In genomic region chr1:21216835-21217811, GRCh38 we compare ENCODE assay signal across 8 cellular contexts. TPM values are rescaled to one million over a fixed set of nuclear protein-coding genes. Genes with fewer than 3 reads are reported as not detected.
DNase-seq lines count a peak whose midpoint lies in the region; ATAC-seq and TF ChIP-seq lines count a peak whose summit lies in the region.

No MANE protein-coding gene starts in this region.

- TF ChIP-seq CTCF in HFFc6 (IDR thresholded peaks at IDR 0.05): peak; percentile 93

- H3K4me3 Mint-ChIP-seq in CD4-positive, CD25-positive, alpha-beta regulatory T cell: no peak overlapping the region
- H3K4me3 Mint-ChIP-seq in HFFc6 (no peak overlapping the region), immature natural killer cell (no peak overlapping the region)
- H3K4me3 Mint-ChIP-seq in activated naive CD8-positive, alpha-beta T cell treated with anti-CD3 and anti-CD28 coated beads, Interleukin-2, amount 50 U/mL, for 24 hours: no peak overlapping the region

- H3K27me3 Mint-ChIP-seq in CD4-positive, CD25-positive, alpha-beta regulatory T cell: no peaks in the 10 kb centered on the region
- H3K27me3 Mint-ChIP-seq in HFFc6 (ENCODE audit: insufficient read depth) (no peaks in the 10 kb centered on the region), immature natural killer cell (ENCODE audit: low read depth in 3 of 3) (peaks cover 1 to 3% (median 2%) of the 10 kb centered on the region in 3 donors)
- no peaks in the 10 kb centered on the region for H3K27me3 Mint-ChIP-seq in activated naive CD8-positive, alpha-beta T cell treated with anti-CD3 and anti-CD28 coated beads, Interleukin-2, amount 50 U/mL, for 24 hours

- peaks cover 32% of the 10 kb centered on the region for H3K36me3 ChIP-seq in CD4-positive, CD25-positive, alpha-beta regulatory T cell (ENCODE audit: control insufficient read depth, insufficient read depth, low read length)

- no peaks in the 10 kb centered on the region for H3K27me3 ChIP-seq in CD4-positive, CD25-positive, alpha-beta regulatory T cell (ENCODE audit: control insufficient read depth, insufficient read depth, low read length)

- no peaks in the 10 kb centered on the region for H3K4me1 ChIP-seq in CD4-positive, CD25-positive, alpha-beta regulatory T cell (ENCODE audit: control insufficient read depth, insufficient read depth, low read length, poor library complexity, severe bottlenecking)

- peaks cover 13% of the 10 kb centered on the region for H3K36me3 Mint-ChIP-seq in CD4-positive, CD25-positive, alpha-beta regulatory T cell
- H3K36me3 Mint-ChIP-seq in HFFc6 (ENCODE audit: low read depth) (peaks cover 4% of the 10 kb centered on the region), immature natural killer cell (peaks cover 0 to 3% (median 2%) of the 10 kb centered on the region in 3 donors)
- peaks cover 19% of the 10 kb centered on the region for H3K36me3 Mint-ChIP-seq in activated naive CD8-positive, alpha-beta T cell treated with anti-CD3 and anti-CD28 coated beads, Interleukin-2, amount 50 U/mL, for 24 hours (ENCODE audit: low read depth)

- H3K27ac ChIP-seq in CD4-positive, CD25-positive, alpha-beta regulatory T cell (ENCODE audit: insufficient read depth, low read length, poor library complexity, severe bottlenecking): no peak overlapping the region

- peaks cover 0 to 1% (median 0%) of the 10 kb centered on the region in 7 donors for H3K9me3 Mint-ChIP-seq in CD4-positive, CD25-positive, alpha-beta regulatory T cell
- H3K9me3 Mint-ChIP-seq in HFFc6 (no peaks in the 10 kb centered on the region), immature natural killer cell (no peaks in the 10 kb centered on the region)
- H3K9me3 Mint-ChIP-seq in activated naive CD8-positive, alpha-beta T cell treated with anti-CD3 and anti-CD28 coated beads, Interleukin-2, amount 50 U/mL, for 24 hours: no peaks in the 10 kb centered on the region

- peak; percentile 45 to 71 (median 57) for DNase-seq in CD4-positive, CD25-positive, alpha-beta regulatory T cell
- no peak for DNase-seq in HFFc6
- peak; percentile 25 to 65 (median 44) for DNase-seq in T-helper 1 cell
- peak; percentile 78 for DNase-seq in activated naive CD8-positive, alpha-beta T cell treated with anti-CD3 and anti-CD28 coated beads, Interleukin-2, amount 50 U/mL, for 24 hours
- peak; percentile 32 to 43 (median 37) for DNase-seq in immature natural killer cell
- peak; percentile 51 for DNase-seq in stimulated activated CD4-positive, alpha-beta T cell treated with anti-CD3 and anti-CD28 coated beads, Interleukin-2, amount 100 ng/mL, for 4 hours (ENCODE audit: low read depth)

- peaks cover 0 to 7% (median 2%) of the 10 kb centered on the region in 4 donors for H3K4me1 Mint-ChIP-seq in CD4-positive, CD25-positive, alpha-beta regulatory T cell
- H3K4me1 Mint-ChIP-seq in HFFc6 (ENCODE audit: low read depth) (peaks cover 10% of the 10 kb centered on the region), immature natural killer cell (no peaks in the 10 kb centered on the region)
- peaks cover 4% of the 10 kb centered on the region for H3K4me1 Mint-ChIP-seq in activated naive CD8-positive, alpha-beta T cell treated with anti-CD3 and anti-CD28 coated beads, Interleukin-2, amount 50 U/mL, for 24 hours

- peak in 1 of 2 donors; percentile 56 for ATAC-seq in CD4-positive, CD25-positive, alpha-beta regulatory T cell (ENCODE audit: low read depth in 2 of 2)
- peak; percentile 56 for ATAC-seq in activated naive CD8-positive, alpha-beta T cell treated with anti-CD3 and anti-CD28 coated beads, Interleukin-2, amount 50 U/mL, for 24 hours
- ATAC-seq in HG03097 (IDR thresholded peaks at IDR 0.05; ENCODE audit: low FRiP score, unreplicated experiment) (no peak), GM19452 (IDR thresholded peaks at IDR 0.05; ENCODE audit: unreplicated experiment) (no peak)

- H3K27ac Mint-ChIP-seq in CD4-positive, CD25-positive, alpha-beta regulatory T cell: peak overlapping the region in 2 of 3 donors; percentile 51 to 82
- H3K27ac Mint-ChIP-seq in HFFc6: no peak overlapping the region; the same call in 1 of the 2 replicates
- H3K27ac Mint-ChIP-seq in activated naive CD8-positive, alpha-beta T cell treated with anti-CD3 and anti-CD28 coated beads, Interleukin-2, amount 50 U/mL, for 24 hours: peak overlapping the region; percentile 35
- H3K27ac Mint-ChIP-seq in immature natural killer cell: no peak overlapping the region

- no peak overlapping the region for H3K4me3 ChIP-seq in CD4-positive, CD25-positive, alpha-beta regulatory T cell (ENCODE audit: low read depth, low read length)

- H3K9me3 ChIP-seq in CD4-positive, CD25-positive, alpha-beta regulatory T cell (ENCODE audit: control insufficient read depth in 2 of 2, low read length in 2 of 2): no peaks in the 10 kb centered on the region

RNA-seq across cellular contexts. Expression of gene EIF4G3, which starts 40.4 kb away (rescaled TPM):
- total RNA-seq in CD4-positive, CD25-positive, alpha-beta regulatory T cell: 34.4 TPM
- polyA plus RNA-seq in CD4-positive, CD25-positive, alpha-beta regulatory T cell: 1 to 10 TPM; 2.5 to 7.0 (median 5.0) TPM
- total RNA-seq in HFFc6 (2021; fragmentation: NEBNext Ultra II Directional; extraction: Animal tissue kit (Norgen Biotek cat#: 25700)): 10 to 100 TPM; 79.5 to 88.6 (median 82.0) TPM
- 10 to 100 TPM in 2 of 3 donors, 1 to 10 TPM in 1; 7.4 to 21.6 (median 17.9) TPM for polyA plus RNA-seq in immature natural killer cell

Comparison
In these comparisons a context has a peak if more than half of its experiments do, and no peak if none do; other contexts are left out.
1. H3K27ac Mint-ChIP-seq: peak in CD4-positive, CD25-positive, alpha-beta regulatory T cell (2 of 3) and activated naive CD8-positive, alpha-beta T cell treated with anti-CD3 and anti-CD28 coated beads, Interleukin-2, amount 50 U/mL, for 24 hours (single experiment); none in HFFc6 (single experiment) and immature natural killer cell (0 of 6).